Comparison of ENCODE assay signal across 12 cellular contexts in genomic region chr7:20030417-20030816, GRCh38.
DNase-seq lines count a peak whose midpoint lies in the region; ATAC-seq, FAIRE-seq and TF ChIP-seq lines count a peak whose summit lies in the region.
"Had no signal": no experiment of that assay in that cellular context is flagged by ENCODE, and none has a peak within 500 bp of the region (broad histone marks: within the 10 kb centered on the region; RNA-seq: fewer than 3 reads in every experiment).

No MANE protein-coding gene starts in this region.

- CTCF ChIA-PET in PC-3 (lab: Charles Lee), result interaction anchor here (0.6 to 0.9 kb wide), 4 partner anchors 276 to 568 kb away, joined by 3 to 7 read pairs (median 3); no protein-coding TSS in a partner anchor

- H3K27ac ChIP-seq in PC-3 (ENCODE audit: low read length), result peak overlapping the region; percentile 45
- H3K27ac ChIP-seq in esophagus muscularis mucosa (replicated peaks in 1 of 4), result no peak overlapping the region
- H3K27ac ChIP-seq: C4-2B had no signal

- intact Hi-C loops in PC-3 (cut with micrococcal nuclease), result loop anchor here (2.0 kb wide), 1 partner anchor 18 kb away; no protein-coding TSS in a partner anchor
- intact Hi-C loops in Right ventricle myocardium inferior (cut with DNase I), result no loop called here
- intact Hi-C loops in esophagus muscularis mucosa (cut with DNase I), result no loop called here
- intact Hi-C loops in posterior cingulate gyrus (cut with DNase I), result no loop called here

- H3K36me3 ChIP-seq in PC-3 (ENCODE audit: low read depth, low read length) (no peaks in the 10 kb centered on the region), esophagus muscularis mucosa (no peaks in the 10 kb centered on the region)

- BruUV-seq in PC-3 (replicated peaks; lab: Mats Ljungman, UMichigan), result no TSS peak

- 88% methylated on average over 2 of the region's 2 CpGs for WGBS in esophagus muscularis mucosa

- no peak for TF ChIP-seq CTCF in PC-3 (conservative IDR thresholded peaks at IDR 0.05; ENCODE audit: low read depth, low read length)
- no peak for TF ChIP-seq CTCF in esophagus muscularis mucosa (IDR thresholded peaks at IDR 0.05)

- H3K4me1 ChIP-seq in PC-3 (ENCODE audit: insufficient read depth, low read length) (peaks cover 21% of the 10 kb centered on the region), esophagus muscularis mucosa (no peaks in the 10 kb centered on the region)

- H3K27me3 ChIP-seq in PC-3 (ENCODE audit: low read length), result no peaks in the 10 kb centered on the region
- H3K27me3 ChIP-seq in esophagus muscularis mucosa, result no peaks in the 10 kb centered on the region

- no peak for TF ChIP-seq EP300 in esophagus muscularis mucosa (IDR thresholded peaks at IDR 0.05)

- ATAC-seq in GM18499 (IDR thresholded peaks at IDR 0.05; ENCODE audit: insufficient read depth, unreplicated experiment) (peak; percentile 66), GM21381 (IDR thresholded peaks at IDR 0.05; ENCODE audit: unreplicated experiment) (peak; percentile 81), HG03060 (IDR thresholded peaks at IDR 0.05; ENCODE audit: low read depth, unreplicated experiment) (peak; percentile 58), PC-3 (peak; percentile 9), Right ventricle myocardium inferior (no peak)

- H4K20me1 ChIP-seq in PC-3 (ENCODE audit: low read length), result no peaks in the 10 kb centered on the region

- no peaks in the 10 kb centered on the region for H3K79me2 ChIP-seq in PC-3 (ENCODE audit: low read length)

- H3K4me3 ChIP-seq in PC-3 (ENCODE audit: low read length) (no peak overlapping the region), esophagus muscularis mucosa (no peak overlapping the region)

- peak overlapping the region; percentile 11; the same call in 1 of the 2 replicates for H3K9ac ChIP-seq in PC-3 (ENCODE audit: low read length)

- H3K4me2 ChIP-seq in PC-3 (ENCODE audit: low read length), result peak overlapping the region; percentile 70

- no peak overlapping the region for H2AFZ ChIP-seq in PC-3 (ENCODE audit: low read length)

- TF ChIP-seq POLR2A in GM12891 (IDR thresholded peaks at IDR 0.05; ENCODE audit: low read depth, low read length) (no peak), esophagus muscularis mucosa (IDR thresholded peaks at IDR 0.05; ENCODE audit: low read depth) (no peak)

- no peaks in the 10 kb centered on the region for H3K9me2 ChIP-seq in PC-3 (replicated peaks; ENCODE audit: low read length)

- no peak for FAIRE-seq in GM12891 (lab: Jason Lieb, UNC)

- POLR2A ChIA-PET in PC-3 (lab: Charles Lee; ENCODE audit: unreplicated experiment), result no interaction called here

- no peaks in the 10 kb centered on the region for H3F3A ChIP-seq in PC-3 (ENCODE audit: low read length, unreplicated experiment)

- H3K9me3 ChIP-seq in PC-3 (ENCODE audit: low read length) (no peaks in the 10 kb centered on the region), esophagus muscularis mucosa (no peaks in the 10 kb centered on the region)

- DNase-seq in PC-3, result no peak
- no peak for DNase-seq in GM12891 (ENCODE audit: insufficient read length, low spot score)
- DNase-seq in Right ventricle myocardium inferior (ENCODE audit: missing footprints), result no peak
- DNase-seq in esophagus muscularis mucosa (ENCODE audit: extremely low spot score), result no peak
- DNase-seq in posterior cingulate gyrus, result no peak
- DNase-seq: activated CD4-positive, alpha-beta T cell treated with anti-CD3 and anti-CD28 coated beads, Interleukin-2, amount 50 U/mL, for 48 hours; NCI-H1417; substantia nigra had no signal

TF ChIP-seq in GM12891, 5 proteins besides CTCF, POLR2A, EP300 and RAD21:
- TF ChIP-seq SPI1 (IDR thresholded peaks at IDR 0.05; ENCODE audit: low read depth, low read length), result no peak
- TF ChIP-seq TAF1 (IDR thresholded peaks at IDR 0.05; ENCODE audit: low read depth, low read length), result no peak
- TF ChIP-seq POLR2AphosphoS5 (IDR thresholded peaks at IDR 0.05; ENCODE audit: low read depth, low read length), result no peak
- TF ChIP-seq PAX5 (IDR thresholded peaks at IDR 0.05; ENCODE audit: insufficient read depth, low read length, severe bottlenecking), result no peak
- TF ChIP-seq POU2F2 (IDR thresholded peaks at IDR 0.05; ENCODE audit: low read depth, low read length), result no peak
